ENCODE assay signal across 11 cellular contexts in the genomic region with DNA sequence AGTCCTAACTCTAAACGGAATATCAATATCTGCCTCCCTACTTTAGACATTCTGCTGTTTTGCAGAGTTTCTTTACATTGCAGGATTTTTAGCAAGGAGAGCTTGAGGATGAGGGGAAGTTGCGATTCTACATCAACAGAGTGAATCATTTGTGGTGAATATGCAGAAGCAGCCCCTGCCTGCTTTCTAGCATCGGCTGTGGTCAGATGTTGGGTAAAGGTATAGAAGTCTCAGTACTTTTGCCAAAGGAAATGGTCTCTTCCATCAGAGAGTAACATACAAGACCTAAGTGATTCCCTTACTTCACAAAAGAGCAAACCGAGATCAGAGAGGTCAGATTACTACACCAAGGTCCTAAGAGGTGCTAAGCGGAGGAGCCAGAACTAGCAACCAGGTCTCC. TPM values are rescaled to one million over a fixed set of nuclear protein-coding genes. Genes with fewer than 3 reads are reported as not detected.
DNase-seq lines count a peak whose midpoint lies in the region; ATAC-seq, FAIRE-seq and TF ChIP-seq lines count a peak whose summit lies in the region.
"Had no signal": no experiment of that assay in that cellular context is flagged by ENCODE, and none has a peak within 500 bp of the region (broad histone marks: within the 10 kb centered on the region; RNA-seq: fewer than 3 reads in every experiment).

No MANE protein-coding gene starts in this region.

- in situ Hi-C loops in KBM-7 (cut with MboI; ENCODE audit: low pct_unique_long_range_greater_than_20kb, low sequenced_read_pairs), result no loop called here
- in situ Hi-C loops in GM12878 (cut with MboI), result no loop called here

- peak overlapping the region in 1 of 2 donors; percentile 68 for H3K4me3 Mint-ChIP-seq in CD14-positive monocyte

- DNase-seq in CD14-positive monocyte (ENCODE audit: low spot score) (peak; percentile 78), KBM-7 (peak; percentile 28), GM12878 (ENCODE audit: low read depth, low spot score) (no peak), lower lobe of right lung (no peak), NCI-H2171 treated with DMSO at 0.1 percent for 48 hours (lab: John Stamatoyannopoulos, UW) (no peak), NCI-H524 treated with DMSO at 0.1 percent for 48 hours (lab: John Stamatoyannopoulos, UW) (no peak)
- DNase-seq: activated CD4-positive, alpha-beta T cell treated with anti-CD3 and anti-CD28 coated beads, Interleukin-2, amount 50 U/mL, for 1 hour; SJCRH30 had no signal

- no peak overlapping the region for H2AFZ ChIP-seq in GM12878 (ENCODE audit: control insufficient read depth, low read depth, low read length)

- H3K4me3 ChIP-seq in GM12878 (no peak overlapping the region), lower lobe of right lung (no peak overlapping the region)
- H3K4me3 ChIP-seq: SJCRH30 had no signal

- intact Hi-C loops in CD14-positive monocyte (cut with micrococcal nuclease) (loop anchor here in 1 of 2 donors (2.0 to 5.0 kb wide), 2 partner anchors 16 to 46 kb away; a partner anchor contains a TSS), GM12878 (cut with micrococcal nuclease; ENCODE audit: unreplicated experiment) (no loop called here), lower lobe of right lung (cut with DNase I) (no loop called here)

- H3K9ac ChIP-seq in GM12878 (ENCODE audit: control insufficient read depth, insufficient read depth, low read length), result no peak overlapping the region

- no peaks in the 10 kb centered on the region for H3K27me3 Mint-ChIP-seq in CD14-positive monocyte (ENCODE audit: low read depth in 3 of 3)

- no peak for TF ChIP-seq CTCF in CD14-positive monocyte (IDR thresholded peaks at IDR 0.05)
- TF ChIP-seq CTCF in GM12878 (IDR thresholded peaks at IDR 0.05 in 2 of 3, conservative IDR thresholded peaks at IDR 0.05 in 1 of 3; ENCODE audit: control insufficient read depth in 2 of 3, extremely low read depth in 1 of 3, insufficient read depth in 1 of 3, low read depth in 3 of 3, low read length in 3 of 3), result no peak
- TF ChIP-seq CTCF in lower lobe of right lung (IDR thresholded peaks at IDR 0.05), result no peak

- H3K4me1 ChIP-seq in GM12878 (ENCODE audit: control insufficient read depth, insufficient read depth, low read length), result peaks cover 4% of the 10 kb centered on the region
- H3K4me1 ChIP-seq in lower lobe of right lung, result peaks cover 27% of the 10 kb centered on the region

- no peak for TF ChIP-seq RAD21 in GM12878 (IDR thresholded peaks at IDR 0.05; ENCODE audit: insufficient read depth, low read depth, low read length)

- peak overlapping the region; percentile 93 to 98 (median 96) for H3K27ac Mint-ChIP-seq in CD14-positive monocyte

- H3K9me3 ChIP-seq in GM12878 (replicated peaks; ENCODE audit: control insufficient read depth, insufficient read depth, low read length) (no peaks in the 10 kb centered on the region), lower lobe of right lung (no peaks in the 10 kb centered on the region)
- H3K9me3 ChIP-seq: SJCRH30 had no signal

- no peaks in the 10 kb centered on the region for H4K20me1 ChIP-seq in GM12878 (ENCODE audit: control insufficient read depth, insufficient read depth)

- CTCF ChIA-PET in GM12878 (lab: Yijun Ruan, JAX), result interaction anchor here (0.7 to 1.4 kb wide), 5 partner anchors 8 to 181 kb away, joined by 3 to 4 read pairs (median 3); no protein-coding TSS in a partner anchor

- peaks cover 76 to 85% of the 10 kb centered on the region in 2 donors for H3K36me3 Mint-ChIP-seq in CD14-positive monocyte

- H3K36me3 ChIP-seq in GM12878 (ENCODE audit: control insufficient read depth in 2 of 2, insufficient read depth in 2 of 2, low read length in 1 of 2) (peaks cover 2 to 4% of the 10 kb centered on the region in 2 experiments; a peak in 2 of 4 replicates), lower lobe of right lung (peaks cover 13% of the 10 kb centered on the region)
- H3K36me3 ChIP-seq: SJCRH30 had no signal

- H3K9me3 Mint-ChIP-seq in CD14-positive monocyte, result no peaks in the 10 kb centered on the region

- peak; percentile 11; the same call in 2 of the 3 replicates for ATAC-seq in GM12878
- peak; percentile 35 to 42 for ATAC-seq in lower lobe of right lung
- no peak for ATAC-seq in GM21576 (IDR thresholded peaks at IDR 0.05; ENCODE audit: unreplicated experiment)
- ATAC-seq in GM21529 (IDR thresholded peaks at IDR 0.05; ENCODE audit: unreplicated experiment), result no peak

- H3K4me2 ChIP-seq in GM12878 (ENCODE audit: control insufficient read depth, insufficient read depth), result no peak overlapping the region

- POLR2A ChIA-PET in GM12878 (lab: Charles Lee), result interaction anchor here (0.8 to 1.2 kb wide), 3 partner anchors 8 to 49 kb away, joined by 3 read pairs; no protein-coding TSS in a partner anchor

- H3K27me3 ChIP-seq in GM12878 (replicated peaks in 1 of 2; ENCODE audit: control insufficient read depth in 2 of 2, insufficient read depth in 2 of 2, low read length in 1 of 2) (no peaks in the 10 kb centered on the region), lower lobe of right lung (ENCODE audit: low read depth) (no peaks in the 10 kb centered on the region)
- H3K27me3 ChIP-seq: SJCRH30 had no signal

- no TSS peak for BruUV-seq in GM12878 (replicated peaks; lab: Mats Ljungman, UMichigan)

- WGBS in GM12878 (ENCODE audit: insufficient coverage, insufficient replicate concordance, low lambda C conversion rate, missing lambda C conversion rate), result 32% methylated on average over 5 of the region's 5 CpGs

- H3K79me2 ChIP-seq in GM12878 (ENCODE audit: control insufficient read depth, insufficient read depth, low read length), result no peaks in the 10 kb centered on the region

- TF ChIP-seq POLR2A in GM12878 (IDR thresholded peaks at IDR 0.05; ENCODE audit: low read depth, low read length), result no peak

- RAD21 ChIA-PET in GM12878 (lab: Charles Lee; ENCODE audit: unreplicated experiment), result interaction anchor here (1.3 kb wide), 1 partner anchor 48 kb away, joined by 3 read pairs; no protein-coding TSS in a partner anchor

- no peak for TF ChIP-seq EP300 in GM12878 (IDR thresholded peaks at IDR 0.05; ENCODE audit: borderline replicate concordance in 1 of 2, control insufficient read depth in 1 of 2, low read depth in 2 of 2, low read length in 2 of 2)

- peaks cover 57% of the 10 kb centered on the region for H3K4me1 Mint-ChIP-seq in CD14-positive monocyte

- H3K27ac ChIP-seq in GM12878 (ENCODE audit: control insufficient read depth, insufficient read depth) (no peak overlapping the region), lower lobe of right lung (peak overlapping the region; percentile 43)
- H3K27ac ChIP-seq: SJCRH30 had no signal

- SMC1A ChIA-PET in GM12878 (lab: Charles Lee; ENCODE audit: uncharacterized antibody, unreplicated experiment), result interaction anchor here (1.1 to 2.3 kb wide), 6 partner anchors 16 to 175 kb away, joined by 3 to 7 read pairs (median 6); no protein-coding TSS in a partner anchor

- FAIRE-seq in GM12878 (lab: Jason Lieb, UNC), result no peak

TF ChIP-seq in GM12878, 131 proteins besides CTCF, POLR2A, EP300 and RAD21:
- TF ChIP-seq RUNX3 (IDR thresholded peaks at IDR 0.05; ENCODE audit: low read length) (peak; percentile 76), RAD51 (IDR thresholded peaks at IDR 0.05) (no peak)

RNA-seq across cellular contexts. Expression of a gene that starts 15.2 kb away (rescaled TPM):
- polyA plus RNA-seq in CD14-positive monocyte (10 to 100 TPM; 21.0 to 22.8 TPM), GM12878 (2011; rRNA removed) (20.2 and 31.3 TPM in 2 replicates), GM12878 (2014; fragmentation: Illumina TruSeq; extraction: Trizol) (38.8 and 58.0 TPM in 2 replicates), GM12878 (2014; fragmentation: Nextera tagmentation; extraction: Ambion mirVana) (10 to 100 TPM; 19.5 to 31.4 TPM), GM12878 (2014; rRNA removed) (32.4 and 41.2 TPM in 2 replicates), GM12878 (2016; fragmentation: Nextera tagmentation; extraction: Ambion mirVana) (10 to 100 TPM; 38.8 to 40.4 TPM)
- total RNA-seq in GM12878 (2013; cell fraction: nucleolus; rRNA removed), result 172 and 176 TPM in 2 replicates
- total RNA-seq in GM12878 (2014; rRNA removed) (35.4 and 43.9 TPM in 2 replicates), GM12878 (2014; rRNA removed; fragmentation: Illumina TruSeq; extraction: Trizol) (38.6 and 39.2 TPM in 2 replicates), GM12878 (2021) (36.2 TPM in 2 replicates), lower lobe of right lung (42.4 TPM)
- polyA plus RNA-seq in GM12878 (2011; ENCODE audit: low read depth), result 3.2 TPM
- polyA plus RNA-seq in GM12878 (2011; cell fraction: cytosol; rRNA removed), result 6.9 and 9.8 TPM in 2 replicates
- polyA plus RNA-seq in GM12878 (2011; cell fraction: nucleus; rRNA removed), result 21.4 and 27.9 TPM in 2 replicates
- polyA plus RNA-seq in GM12878 (2012), result 6.3 and 11.1 TPM in 2 replicates
- polyA minus RNA-seq in GM12878 (2011; rRNA and poly(A)+ RNA removed), result 10.3 and 13.2 TPM in 2 replicates
- 7.8 and 8.3 TPM in 2 replicates for polyA minus RNA-seq in GM12878 (2011; cell fraction: cytosol; rRNA and poly(A)+ RNA removed)
- 25.9 and 40.0 TPM in 2 replicates for polyA minus RNA-seq in GM12878 (2011; cell fraction: nucleus; rRNA and poly(A)+ RNA removed)
- polyA plus RNA-seq: BJ had no signal

Comparison
In these comparisons a context has a peak if more than half of its experiments do, and no peak if none do; other contexts are left out.
1. DNase-seq: peak in CD14-positive monocyte (single experiment) and KBM-7 (single experiment); none in GM12878 (single experiment), lower lobe of right lung (single experiment), NCI-H2171 treated with DMSO at 0.1 percent for 48 hours (single experiment) and NCI-H524 treated with DMSO at 0.1 percent for 48 hours (single experiment).
2. ATAC-seq: peak in GM12878 (single experiment) and lower lobe of right lung (2 of 2); none in GM21576 (single experiment) and GM21529 (single experiment).